ENCODE assay signal across 3 cellular contexts in the genomic region with DNA sequence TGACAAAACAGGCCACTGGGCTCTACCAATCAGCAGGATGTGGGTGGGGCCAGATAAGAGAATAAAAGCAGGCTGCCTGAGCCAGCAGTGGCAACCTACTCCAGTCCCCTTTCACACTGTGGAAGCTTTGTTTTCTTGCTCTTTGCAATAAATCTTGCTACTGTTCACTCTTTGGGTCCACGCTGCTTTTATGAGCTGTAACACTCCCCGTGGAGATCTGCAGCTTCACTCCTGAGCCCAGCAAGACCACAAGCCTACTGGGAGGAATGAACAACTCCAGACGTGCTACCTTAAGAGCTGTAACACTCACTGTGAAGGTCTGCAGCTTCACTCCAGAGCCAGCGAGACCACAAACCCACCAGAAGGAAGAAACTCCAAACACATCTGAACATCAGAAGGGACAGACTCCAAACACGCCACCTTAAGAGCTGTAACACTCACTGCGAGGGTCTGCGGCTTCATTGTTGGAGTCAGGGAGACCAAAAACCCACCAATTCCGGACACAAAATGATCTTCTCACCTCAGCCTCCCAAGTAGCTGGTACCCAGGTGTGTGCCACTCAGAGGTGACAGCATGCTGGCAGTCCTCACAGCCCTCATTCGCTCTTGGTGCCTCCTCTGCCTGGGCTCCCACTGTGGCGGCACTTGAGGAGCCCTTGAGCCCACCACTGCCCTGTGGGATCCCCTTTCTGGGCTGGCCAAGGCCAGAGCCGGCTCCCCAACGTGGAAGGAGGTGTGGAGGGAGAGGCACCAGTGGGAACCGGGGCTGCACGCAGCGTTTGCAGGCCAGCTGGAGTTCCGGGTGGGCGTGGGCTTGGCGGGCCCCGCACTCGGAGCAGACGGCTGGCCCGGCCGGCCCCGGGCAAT.
A peak's percentile ranks its signal among the peaks of the same experiment; 100 is the strongest.
TF ChIP-seq lines count a peak whose summit lies in the region.

No MANE protein-coding gene starts in this region.

TF ChIP-seq in HEK293, 187 proteins besides CTCF, POLR2A, EP300 and RAD21:
- TF ChIP-seq ZIC2 (tag by site-specific recombination; IDR thresholded peaks at IDR 0.05): peak; percentile 55

TF ChIP-seq in K562, 482 proteins besides CTCF, POLR2A, EP300 and RAD21:
- TF ChIP-seq SUPT5H (IDR thresholded peaks at IDR 0.05) (peak; percentile 48; the same call in 1 of the 2 replicates), POLR2G (IDR thresholded peaks at IDR 0.05; ENCODE audit: low read depth, low read length) (peak; percentile 76), POLR2H (tag; IDR thresholded peaks at IDR 0.05; ENCODE audit: low read depth) (peak; percentile 69), PML (IDR thresholded peaks at IDR 0.05; ENCODE audit: low read length) (peak; percentile 39; the same call in 1 of the 2 replicates), RBFOX2 (IDR thresholded peaks at IDR 0.05; ENCODE audit: low read depth, low read length) (peak; percentile 69)

TF ChIP-seq in HepG2, 621 proteins besides CTCF, POLR2A, EP300 and RAD21:
- TF ChIP-seq NFYB (CRISPR knock-in tag; IDR thresholded peaks at IDR 0.05): peak; percentile 43
